Comparison of ENCODE assay signal across 11 cellular contexts in the genomic region with DNA sequence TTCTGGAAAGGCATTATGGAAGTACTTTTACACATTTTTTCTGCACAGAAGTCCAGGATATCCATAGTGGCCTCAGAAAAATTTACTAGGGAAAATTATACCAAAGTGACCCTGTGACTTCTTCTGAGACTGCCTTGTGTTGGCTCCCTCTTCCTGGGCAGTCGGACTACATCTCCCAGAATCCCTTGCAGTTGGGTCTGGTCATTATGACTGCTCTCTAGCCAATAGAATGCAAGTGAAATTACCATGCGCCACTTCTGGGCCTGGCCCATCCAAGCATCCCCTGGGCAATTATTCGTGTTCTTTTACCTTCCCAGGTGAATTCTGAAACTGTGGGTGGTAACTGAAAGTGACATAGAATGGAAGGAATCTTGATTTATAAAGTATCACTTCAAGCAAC.
A peak's percentile ranks its signal among the peaks of the same experiment; 100 is the strongest.
DNase-seq lines count a peak whose midpoint lies in the region; ATAC-seq, FAIRE-seq and TF ChIP-seq lines count a peak whose summit lies in the region.
"Had no signal": no experiment of that assay in that cellular context is flagged by ENCODE, and none has a peak within 500 bp of the region (broad histone marks: within the 10 kb centered on the region; RNA-seq: fewer than 3 reads in every experiment).

No MANE protein-coding gene starts in this region.

- no peaks in the 10 kb centered on the region for H3K36me3 Mint-ChIP-seq in Calu3 (ENCODE audit: insufficient read depth, unreplicated experiment)
- H3K36me3 Mint-ChIP-seq in activated CD4-positive, alpha-beta memory T cell treated with anti-CD3 and anti-CD28 coated beads, Interleukin-2, amount 10 ng/mL, durations not matched to agents 7 days and 5 days (ENCODE audit: low read depth): no peaks in the 10 kb centered on the region
- no peaks in the 10 kb centered on the region for H3K36me3 Mint-ChIP-seq in activated T-cell treated with anti-CD3 and anti-CD28 coated beads, Interleukin-2, amount 50 U/mL, for 24 hours (ENCODE audit: low read depth)

- H3K9me3 Mint-ChIP-seq in Calu3 (ENCODE audit: low read depth, unreplicated experiment): peaks cover 17% of the 10 kb centered on the region
- no peaks in the 10 kb centered on the region for H3K9me3 Mint-ChIP-seq in activated CD4-positive, alpha-beta memory T cell treated with anti-CD3 and anti-CD28 coated beads, Interleukin-2, amount 10 ng/mL, durations not matched to agents 7 days and 5 days
- H3K9me3 Mint-ChIP-seq in activated T-cell treated with anti-CD3 and anti-CD28 coated beads, Interleukin-2, amount 50 U/mL, for 24 hours: peaks cover 7% of the 10 kb centered on the region

- H3K4me3 Mint-ChIP-seq in Calu3 (ENCODE audit: low read depth, unreplicated experiment): no peak overlapping the region
- no peak overlapping the region for H3K4me3 Mint-ChIP-seq in activated CD4-positive, alpha-beta memory T cell treated with anti-CD3 and anti-CD28 coated beads, Interleukin-2, amount 10 ng/mL, durations not matched to agents 7 days and 5 days
- H3K4me3 Mint-ChIP-seq in activated T-cell treated with anti-CD3 and anti-CD28 coated beads, Interleukin-2, amount 50 U/mL, for 24 hours: no peak overlapping the region
- H3K4me3 Mint-ChIP-seq: stimulated activated naive CD8-positive, alpha-beta T cell treated with anti-CD3 and anti-CD28 coated beads, Interleukin-15, Interleukin-2, amounts not matched to agents 100 ng/mL and 50 ng/mL, for 24 hours had no signal

- POLR2A ChIA-PET in activated CD4-positive, alpha-beta memory T cell treated with anti-CD3 and anti-CD28 coated beads, Interleukin-2, amount 10 ng/mL, durations not matched to agents 7 days and 5 days (lab: Charles Lee): no interaction called here

- CTCF ChIA-PET in Calu3 (lab: Charles Lee): no interaction called here
- CTCF ChIA-PET in activated CD4-positive, alpha-beta memory T cell treated with anti-CD3 and anti-CD28 coated beads, Interleukin-2, amount 10 ng/mL, durations not matched to agents 7 days and 5 days (lab: Charles Lee): no interaction called here

- FAIRE-seq in HTR-8/SVneo (lab: Jason Lieb, UNC): no peak
- FAIRE-seq: RCC 7860 had no signal

- H3K4me3 ChIP-seq in GM12864 (ENCODE audit: low read depth, low read length): no peak overlapping the region

- in situ Hi-C loops in KBM-7 (cut with MboI; ENCODE audit: low pct_unique_long_range_greater_than_20kb, low sequenced_read_pairs): no loop called here

- TF ChIP-seq CTCF in GM12864 (IDR thresholded peaks at IDR 0.05; ENCODE audit: low read depth, low read length, missing control alignments) (no peak), Calu3 (IDR thresholded peaks at IDR 0.05; ENCODE audit: unreplicated experiment) (no peak)

- no peaks in the 10 kb centered on the region for H3K4me1 Mint-ChIP-seq in Calu3 (ENCODE audit: low read depth, unreplicated experiment)
- H3K4me1 Mint-ChIP-seq in activated CD4-positive, alpha-beta memory T cell treated with anti-CD3 and anti-CD28 coated beads, Interleukin-2, amount 10 ng/mL, durations not matched to agents 7 days and 5 days: no peaks in the 10 kb centered on the region
- H3K4me1 Mint-ChIP-seq in activated T-cell treated with anti-CD3 and anti-CD28 coated beads, Interleukin-2, amount 50 U/mL, for 24 hours (ENCODE audit: low read depth): no peaks in the 10 kb centered on the region

- no TSS peak for BruUV-seq in Calu3 (replicated peaks; lab: Mats Ljungman, UMichigan)

- intact Hi-C loops in Calu3 (cut with micrococcal nuclease; ENCODE audit: unreplicated experiment): no loop called here

- DNase-seq in GM12864 (ENCODE audit: low read depth) (peak; percentile 4), KBM-7 (peak; percentile 1), iPS DF 19.7 (ENCODE audit: low read depth, low spot score) (peak; percentile 50), Calu3 (no peak), HTR-8/SVneo (ENCODE audit: insufficient read length, low spot score) (no peak)
- DNase-seq in activated CD4-positive, alpha-beta memory T cell treated with anti-CD3 and anti-CD28 coated beads, Interleukin-2, amount 10 ng/mL, durations not matched to agents 7 days and 5 days: no peak
- DNase-seq in activated T-cell treated with anti-CD3 and anti-CD28 coated beads, Interleukin-2, amount 50 U/mL, for 24 hours: no peak
- DNase-seq: midbrain had no signal

- peak; percentile 76 for ATAC-seq in GM21529 (IDR thresholded peaks at IDR 0.05; ENCODE audit: unreplicated experiment)

- H3K27me3 Mint-ChIP-seq in Calu3 (ENCODE audit: unreplicated experiment): no peaks in the 10 kb centered on the region
- no peaks in the 10 kb centered on the region for H3K27me3 Mint-ChIP-seq in activated CD4-positive, alpha-beta memory T cell treated with anti-CD3 and anti-CD28 coated beads, Interleukin-2, amount 10 ng/mL, durations not matched to agents 7 days and 5 days
- no peaks in the 10 kb centered on the region for H3K27me3 Mint-ChIP-seq in activated T-cell treated with anti-CD3 and anti-CD28 coated beads, Interleukin-2, amount 50 U/mL, for 24 hours
- H3K27me3 Mint-ChIP-seq: stimulated activated naive CD8-positive, alpha-beta T cell treated with anti-CD3 and anti-CD28 coated beads, Interleukin-15, Interleukin-2, amounts not matched to agents 100 ng/mL and 50 ng/mL, for 24 hours had no signal

- no peak overlapping the region for H3K27ac Mint-ChIP-seq in Calu3 (ENCODE audit: unreplicated experiment)
- no peak overlapping the region for H3K27ac Mint-ChIP-seq in activated CD4-positive, alpha-beta memory T cell treated with anti-CD3 and anti-CD28 coated beads, Interleukin-2, amount 10 ng/mL, durations not matched to agents 7 days and 5 days
- H3K27ac Mint-ChIP-seq in activated T-cell treated with anti-CD3 and anti-CD28 coated beads, Interleukin-2, amount 50 U/mL, for 24 hours: no peak overlapping the region
- H3K27ac Mint-ChIP-seq: stimulated activated naive CD8-positive, alpha-beta T cell treated with anti-CD3 and anti-CD28 coated beads, Interleukin-15, Interleukin-2, amounts not matched to agents 100 ng/mL and 50 ng/mL, for 24 hours had no signal

Comparison
In these comparisons a context has a peak if more than half of its experiments do, and no peak if none do; other contexts are left out.
1. DNase-seq: peak in GM12864 (single experiment), KBM-7 (single experiment) and iPS DF 19.7 (single experiment); none in Calu3 (single experiment), activated CD4-positive, alpha-beta memory T cell treated with anti-CD3 and anti-CD28 coated beads, Interleukin-2, amount 10 ng/mL, durations not matched to agents 7 days and 5 days (single experiment), activated T-cell treated with anti-CD3 and anti-CD28 coated beads, Interleukin-2, amount 50 U/mL, for 24 hours (single experiment) and HTR-8/SVneo (single experiment).